ENCODE assay signal across 8 cellular contexts in genomic region chr5:115831163-115831768, GRCh38. TPM values are rescaled to one million over a fixed set of nuclear protein-coding genes. Genes with fewer than 3 reads are reported as not detected.
A peak's percentile ranks its signal among the peaks of the same experiment; 100 is the strongest.
DNase-seq lines count a peak whose midpoint lies in the region; ATAC-seq and FAIRE-seq lines count a peak whose summit lies in the region.

No MANE protein-coding gene starts in this region.

- POLR2A ChIA-PET in CD8-positive, alpha-beta memory T cell (lab: Charles Lee) = no interaction called here

- ATAC-seq in GM18499 (IDR thresholded peaks at IDR 0.05; ENCODE audit: insufficient read depth, unreplicated experiment) = peak; percentile 71
- ATAC-seq in HG02885 (IDR thresholded peaks at IDR 0.05; ENCODE audit: poor library complexity, unreplicated experiment) = peak; percentile 86
- ATAC-seq in naive B cell (ENCODE audit: low read depth in 2 of 2) = peak; percentile 67 to 84
- ATAC-seq in HG03045 (IDR thresholded peaks at IDR 0.05; ENCODE audit: unreplicated experiment) = no peak

- peaks cover 11 to 26% (median 18%) of the 10 kb centered on the region in 3 donors for H3K4me1 Mint-ChIP-seq in CD8-positive, alpha-beta memory T cell
- H3K4me1 Mint-ChIP-seq in naive B cell = peaks cover 4 to 20% (median 14%) of the 10 kb centered on the region in 3 donors

- H3K4me3 ChIP-seq in CD8-positive, alpha-beta memory T cell (ENCODE audit: low read length) = no peak overlapping the region

- DNase-seq in CD8-positive, alpha-beta memory T cell = peak in 3 of 5 donors; percentile 4 to 33 (median 24)
- DNase-seq in OCI-M1 (lab: John Stamatoyannopoulos, UW) = peak; percentile 22
- peak; percentile 37 for DNase-seq in naive B cell
- DNase-seq in effector CD8-positive, alpha-beta T cell (lab: John Stamatoyannopoulos, UW) = no peak

- H3K27me3 Mint-ChIP-seq in CD8-positive, alpha-beta memory T cell = no peaks in the 10 kb centered on the region
- no peaks in the 10 kb centered on the region for H3K27me3 Mint-ChIP-seq in naive B cell

- H3K9me3 Mint-ChIP-seq in CD8-positive, alpha-beta memory T cell = peaks cover 0 to 1% (median 0%) of the 10 kb centered on the region in 5 donors
- peaks cover 0 to 5% (median 0%) of the 10 kb centered on the region in 7 donors for H3K9me3 Mint-ChIP-seq in naive B cell

- H3K27ac ChIP-seq in CD8-positive, alpha-beta memory T cell (ENCODE audit: low read depth, low read length) = no peak overlapping the region

- no peak overlapping the region for H3K4me3 Mint-ChIP-seq in CD8-positive, alpha-beta memory T cell
- no peak overlapping the region for H3K4me3 Mint-ChIP-seq in naive B cell

- H3K4me1 ChIP-seq in CD8-positive, alpha-beta memory T cell (ENCODE audit: insufficient read depth, low read length) = no peaks in the 10 kb centered on the region

- no peaks in the 10 kb centered on the region for H3K27me3 ChIP-seq in CD8-positive, alpha-beta memory T cell (ENCODE audit: insufficient read depth, low read length, poor library complexity, severe bottlenecking)

- CTCF ChIA-PET in CD8-positive, alpha-beta memory T cell (lab: Charles Lee) = interaction anchor here (0.7 to 1.4 kb wide), 2 partner anchors 10 to 196 kb away, joined by 3 to 4 read pairs; partner anchors contain the start of genes AP3S1 and ATG12

- peaks cover 35% of the 10 kb centered on the region for H3K36me3 ChIP-seq in CD8-positive, alpha-beta memory T cell (ENCODE audit: insufficient read depth, low read length)

- peak; percentile 29 for FAIRE-seq in endometrium (lab: Jason Lieb, UNC)

- peaks cover 5 to 72% (median 24%) of the 10 kb centered on the region in 3 donors for H3K36me3 Mint-ChIP-seq in CD8-positive, alpha-beta memory T cell
- H3K36me3 Mint-ChIP-seq in naive B cell = peaks cover 27% of the 10 kb centered on the region in 2 donors

- peak overlapping the region in 7 of 8 donors; percentile 2 to 78 (median 12) for H3K27ac Mint-ChIP-seq in CD8-positive, alpha-beta memory T cell
- H3K27ac Mint-ChIP-seq in naive B cell = peak overlapping the region in 3 of 6 donors; percentile 2 to 49 (median 6)

- H3K9me3 ChIP-seq in CD8-positive, alpha-beta memory T cell (ENCODE audit: low read length) = no peaks in the 10 kb centered on the region

RNA-seq across cellular contexts. Expression of gene ATG12, which starts 10.1 kb away (rescaled TPM):
- total RNA-seq in CD8-positive, alpha-beta memory T cell = 10 to 100 TPM; 39.4 to 44.6 TPM
- polyA plus RNA-seq in CD8-positive, alpha-beta memory T cell = 114 TPM
- polyA plus RNA-seq in naive B cell (ENCODE audit: low read depth in 6 of 6) = 100 to 1,000 TPM; 107 to 181 (median 139) TPM

RNA-seq across cellular contexts. Expression of gene AP3S1, which starts 10.5 kb away (rescaled TPM):
- total RNA-seq in CD8-positive, alpha-beta memory T cell = 10 to 100 TPM; 62.1 to 73.6 TPM
- polyA plus RNA-seq in CD8-positive, alpha-beta memory T cell = 77.5 TPM
- 100 to 1,000 TPM in 1 of 6 donors, 10 to 100 TPM in 5; 57.5 to 102 (median 68.4) TPM for polyA plus RNA-seq in naive B cell (ENCODE audit: low read depth in 6 of 6)

RNA-seq across cellular contexts. Expression of gene CDO1, which starts 14.8 kb away (rescaled TPM):
- total RNA-seq in CD8-positive, alpha-beta memory T cell = under 1 TPM in 1 of 2 experiments, not detected in 1; 0.16 TPM
- polyA plus RNA-seq in CD8-positive, alpha-beta memory T cell = not detected
- under 1 TPM in 1 of 6 donors, not detected in 5; 0.16 TPM for polyA plus RNA-seq in naive B cell (ENCODE audit: low read depth in 6 of 6)
